Comparison of ENCODE assay signal across 10 cellular contexts in genomic region chr6:154352898-154353585, GRCh38. TPM values are rescaled to one million over a fixed set of nuclear protein-coding genes. Genes with fewer than 3 reads are reported as not detected.
DNase-seq lines count a peak whose midpoint lies in the region; ATAC-seq and TF ChIP-seq lines count a peak whose summit lies in the region.
"Had no signal": no experiment of that assay in that cellular context is flagged by ENCODE, and none has a peak within 500 bp of the region (broad histone marks: within the 10 kb centered on the region; RNA-seq: fewer than 3 reads in every experiment).

No MANE protein-coding gene starts in this region.

- no peaks in the 10 kb centered on the region for H3K27me3 Mint-ChIP-seq in glutamatergic neuron (ENCODE audit: unreplicated experiment)

- peaks cover 6% of the 10 kb centered on the region for H3K36me3 Mint-ChIP-seq in glutamatergic neuron (ENCODE audit: unreplicated experiment)

- no peaks in the 10 kb centered on the region for H3K4me1 Mint-ChIP-seq in glutamatergic neuron (ENCODE audit: low read depth, unreplicated experiment)

- H3K4me3 Mint-ChIP-seq in glutamatergic neuron (ENCODE audit: unreplicated experiment), result no peak overlapping the region

- ATAC-seq in GM19351 (IDR thresholded peaks at IDR 0.05; ENCODE audit: unreplicated experiment) (peak; percentile 65), HG03095 (IDR thresholded peaks at IDR 0.05; ENCODE audit: unreplicated experiment) (peak; percentile 56)

- TF ChIP-seq CTCF in GM10248 (IDR thresholded peaks at IDR 0.05; ENCODE audit: control extremely low read depth, extremely low read depth, low read depth, missing control alignments), result no peak
- no peak for TF ChIP-seq CTCF in glutamatergic neuron (IDR thresholded peaks at IDR 0.05; ENCODE audit: partially characterized antibody, unreplicated experiment)

- POLR2A ChIA-PET in GM10248 (lab: Yijun Ruan, JAX), result no interaction called here

- intact Hi-C loops in posterior cingulate gyrus (cut with DNase I), result no loop called here

- DNase-seq in GM10248 (ENCODE audit: extremely low spot score), result peak; percentile 73
- peak; percentile 15 for DNase-seq in glomerular visceral epithelial cell (ENCODE audit: extremely low spot score)
- DNase-seq in central memory CD4-positive, alpha-beta T cell, result no peak
- DNase-seq in NCI-H1930 (lab: John Stamatoyannopoulos, UW), result no peak
- DNase-seq in glutamatergic neuron, result no peak
- no peak for DNase-seq in posterior cingulate gyrus
- DNase-seq: activated CD8-positive, alpha-beta memory T cell treated with anti-CD3 and anti-CD28 coated beads, Interleukin-2, amount 50 U/mL, for 48 hours; NCI-H146 had no signal

- H3K27ac Mint-ChIP-seq in glutamatergic neuron (ENCODE audit: unreplicated experiment), result no peak overlapping the region

- CTCF ChIA-PET in GM10248 (lab: Yijun Ruan, JAX), result no interaction called here

- no peaks in the 10 kb centered on the region for H3K9me3 Mint-ChIP-seq in glutamatergic neuron (ENCODE audit: unreplicated experiment)

RNA-seq across cellular contexts. Expression of gene IPCEF1, which starts 3.6 kb away (rescaled TPM):
- 0.61 TPM for total RNA-seq in glutamatergic neuron (ENCODE audit: unreplicated experiment)

Comparison
In these comparisons a context has a peak if more than half of its experiments do, and no peak if none do; other contexts are left out.
1. DNase-seq: peak in GM10248 (single experiment) and glomerular visceral epithelial cell (single experiment); none in central memory CD4-positive, alpha-beta T cell (single experiment), NCI-H1930 (0 of 2), glutamatergic neuron (single experiment) and posterior cingulate gyrus (0 of 10).